5 cellular contexts compared by ENCODE assay signal in the genomic region with DNA sequence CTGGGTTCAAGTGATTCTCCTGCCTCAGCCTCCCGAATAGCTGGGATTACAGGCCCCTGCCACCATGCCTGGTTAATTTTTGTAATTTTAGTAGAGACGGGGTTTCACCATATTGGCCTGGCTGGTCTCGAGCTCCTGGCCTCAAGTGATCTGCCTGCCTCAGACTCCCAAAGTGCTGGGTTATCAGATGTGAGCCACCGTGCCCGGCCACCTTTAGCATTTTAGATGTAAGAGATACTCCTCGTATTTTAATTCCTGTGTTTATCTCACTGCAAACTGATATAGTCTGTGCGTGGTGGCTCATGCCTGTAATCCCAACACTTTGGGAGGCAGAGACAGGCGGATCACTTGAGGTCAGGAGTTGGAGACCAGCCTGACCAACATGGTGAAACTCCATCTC. TPM values are rescaled to one million over a fixed set of nuclear protein-coding genes. Genes with fewer than 3 reads are reported as not detected.
DNase-seq lines count a peak whose midpoint lies in the region; ATAC-seq, FAIRE-seq and TF ChIP-seq lines count a peak whose summit lies in the region.
"Not testable (repeated sequence)": the region's sequence is repeated elsewhere in the genome, so short reads cannot be mapped to it uniquely, and the experiment has no call there.

No MANE protein-coding gene starts in this region.

- H3K4me1 Mint-ChIP-seq in GM23338; astrocyte (ENCODE audit: low read depth, unreplicated experiment); neural crest cell: not testable (repeated sequence)
- H3K4me1 Mint-ChIP-seq in stimulated activated naive B cell treated with anti-CD40 and anti-IgM and Interleukin-4, amounts not matched to agents 10 μg/mL and 1 μg/mL and 100 μg/mL, for 72 hours, result peaks cover 5 to 14% of the 10 kb centered on the region in 2 donors

- H3K9me3 Mint-ChIP-seq in GM23338, result peaks cover 33% of the 10 kb centered on the region
- H3K9me3 Mint-ChIP-seq in astrocyte (ENCODE audit: unreplicated experiment), result peaks cover 21% of the 10 kb centered on the region
- H3K9me3 Mint-ChIP-seq in neural crest cell, result peaks cover 18% of the 10 kb centered on the region
- peaks cover 13 to 20% of the 10 kb centered on the region in 2 donors for H3K9me3 Mint-ChIP-seq in stimulated activated naive B cell treated with anti-CD40 and anti-IgM and Interleukin-4, amounts not matched to agents 10 μg/mL and 1 μg/mL and 100 μg/mL, for 72 hours

- not testable (repeated sequence) for H3K27ac Mint-ChIP-seq in GM23338
- H3K27ac Mint-ChIP-seq in astrocyte (ENCODE audit: unreplicated experiment) (peak overlapping the region; percentile 53), neural crest cell (ENCODE audit: unreplicated experiment) (peak overlapping the region; percentile 27)
- H3K27ac Mint-ChIP-seq in stimulated activated naive B cell treated with anti-CD40 and anti-IgM and Interleukin-4, amounts not matched to agents 10 μg/mL and 1 μg/mL and 100 μg/mL, for 72 hours, result peak overlapping the region; percentile 25

- H3K36me3 ChIP-seq in GM23338 (ENCODE audit: insufficient read depth), result not testable (repeated sequence)
- peaks cover 15% of the 10 kb centered on the region for H3K36me3 ChIP-seq in astrocyte (ENCODE audit: insufficient read depth, low read length)

- not testable (repeated sequence) for FAIRE-seq in astrocyte (lab: Jason Lieb, UNC)

- not testable (repeated sequence) for H4K20me1 ChIP-seq in GM23338 (replicated peaks; ENCODE audit: insufficient read depth); astrocyte (ENCODE audit: insufficient read depth, low read length)

- H3K27ac ChIP-seq in 22Rv1, result peak overlapping the region; percentile 98
- H3K27ac ChIP-seq in GM23338 (ENCODE audit: low read depth), result peak overlapping the region; percentile 63; the same call in 1 of the 2 replicates
- not testable (repeated sequence) for H3K27ac ChIP-seq in astrocyte (ENCODE audit: low read depth, low read length)

- DNase-seq in GM23338 (ENCODE audit: low spot score); astrocyte (ENCODE audit: low read depth); neural crest cell (ENCODE audit: low read depth, low spot score); stimulated activated naive B cell treated with anti-CD40 and anti-IgM and Interleukin-4, amounts not matched to agents 10 μg/mL and 1 μg/mL and 100 μg/mL, for 72 hours: not testable (repeated sequence)

- not testable (repeated sequence) for H3K9ac ChIP-seq in astrocyte (ENCODE audit: low read length)

- not testable (repeated sequence) for H3K4me3 ChIP-seq in GM23338; astrocyte (ENCODE audit: insufficient read depth, low read depth, low read length)

- peaks cover 11% of the 10 kb centered on the region for H3F3A ChIP-seq in GM23338 (replicated peaks; ENCODE audit: low read depth)

- H3K36me3 Mint-ChIP-seq in GM23338 (ENCODE audit: low read depth), result peaks cover 43% of the 10 kb centered on the region
- H3K36me3 Mint-ChIP-seq in astrocyte (ENCODE audit: low read depth, unreplicated experiment), result peaks cover 33% of the 10 kb centered on the region
- peaks cover 59% of the 10 kb centered on the region for H3K36me3 Mint-ChIP-seq in neural crest cell (ENCODE audit: low read depth)
- H3K36me3 Mint-ChIP-seq in stimulated activated naive B cell treated with anti-CD40 and anti-IgM and Interleukin-4, amounts not matched to agents 10 μg/mL and 1 μg/mL and 100 μg/mL, for 72 hours, result peaks cover 46 to 55% of the 10 kb centered on the region in 2 donors

- H3K9me2 ChIP-seq in GM23338 (ENCODE audit: insufficient read depth), result not testable (repeated sequence)

- not testable (repeated sequence) for ATAC-seq in GM23338; stimulated activated naive B cell treated with anti-CD40 and anti-IgM and Interleukin-4, amounts not matched to agents 10 μg/mL and 1 μg/mL and 100 μg/mL, for 72 hours (replicated peaks)

- H3K4me3 Mint-ChIP-seq in GM23338; astrocyte (ENCODE audit: unreplicated experiment); neural crest cell; stimulated activated naive B cell treated with anti-CD40 and anti-IgM and Interleukin-4, amounts not matched to agents 10 μg/mL and 1 μg/mL and 100 μg/mL, for 72 hours: not testable (repeated sequence)

- not testable (repeated sequence) for H3K79me2 ChIP-seq in GM23338 (replicated peaks; ENCODE audit: insufficient read depth); astrocyte (ENCODE audit: insufficient read depth, low read length)

- not testable (repeated sequence) for H3K27me3 Mint-ChIP-seq in GM23338 (ENCODE audit: insufficient read depth, low read depth, poor library complexity); astrocyte (ENCODE audit: low read depth, unreplicated experiment); neural crest cell (ENCODE audit: low read depth); stimulated activated naive B cell treated with anti-CD40 and anti-IgM and Interleukin-4, amounts not matched to agents 10 μg/mL and 1 μg/mL and 100 μg/mL, for 72 hours

- TF ChIP-seq CTCF in 22Rv1 (IDR thresholded peaks at IDR 0.05); GM23338 (conservative IDR thresholded peaks at IDR 0.05; ENCODE audit: low read depth in 2 of 2); astrocyte (IDR thresholded peaks at IDR 0.05; ENCODE audit: insufficient read depth, low read depth, low read length); neural crest cell (conservative IDR thresholded peaks at IDR 0.05): not testable (repeated sequence)

- H3K9me3 ChIP-seq in astrocyte (ENCODE audit: insufficient read depth, low read depth, low read length), result not testable (repeated sequence)

- H2AFZ ChIP-seq in GM23338; astrocyte (ENCODE audit: low read depth, low read length): not testable (repeated sequence)

- H3K4me1 ChIP-seq in GM23338 (ENCODE audit: insufficient read depth); astrocyte (ENCODE audit: insufficient read depth, low read length): not testable (repeated sequence)

- H3K27me3 ChIP-seq in GM23338 (ENCODE audit: insufficient read depth); astrocyte (ENCODE audit: insufficient read depth, low read length): not testable (repeated sequence)

- H3K4me2 ChIP-seq in GM23338; astrocyte (ENCODE audit: low read length): not testable (repeated sequence)

RNA-seq across cellular contexts. Expression of gene AMD1, which starts 27.0 kb away (rescaled TPM):
- total RNA-seq in GM23338 (2014; rRNA removed; shearing (Covaris generic)), result 243 and 296 TPM in 2 replicates
- polyA plus RNA-seq in GM23338 (2016; fragmentation: Nextera tagmentation; extraction: Ambion mirVana), result 127 and 136 TPM in 2 replicates
- 67.1 and 71.6 TPM in 2 replicates for total RNA-seq in astrocyte
- 92.7 and 92.8 TPM in 2 replicates for total RNA-seq in neural crest cell

RNA-seq across cellular contexts. Expression of gene GTF3C6, which starts 56.9 kb away (rescaled TPM):
- 41.2 and 44.9 TPM in 2 replicates for total RNA-seq in GM23338 (2014; rRNA removed; shearing (Covaris generic))
- 221 and 245 TPM in 2 replicates for polyA plus RNA-seq in GM23338 (2016; fragmentation: Nextera tagmentation; extraction: Ambion mirVana)
- total RNA-seq in astrocyte (105 and 116 TPM in 2 replicates), neural crest cell (134 and 147 TPM in 2 replicates)
